23 cellular contexts compared by ENCODE assay signal in the genomic region with DNA sequence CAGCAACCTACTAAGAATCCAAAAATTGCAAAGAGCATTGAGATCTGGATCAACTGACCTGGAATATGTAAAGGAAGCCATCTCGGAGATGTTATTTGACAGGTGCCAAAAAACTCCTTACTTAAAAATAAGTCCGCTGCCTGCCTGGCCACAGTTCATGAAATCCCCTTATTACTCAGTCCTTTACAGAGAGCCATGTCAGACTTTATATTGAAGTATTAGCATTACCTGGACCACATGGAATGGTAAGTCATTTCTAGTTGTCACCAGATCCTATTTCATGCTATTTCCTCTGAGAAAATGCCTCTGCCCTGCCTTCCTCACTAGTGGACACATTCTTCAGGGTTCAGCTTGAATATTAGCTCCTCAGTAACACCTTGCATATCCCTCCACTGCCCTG.
"Had no signal": no experiment of that assay in that cellular context is flagged by ENCODE, and none has a peak within 500 bp of the region (broad histone marks: within the 10 kb centered on the region; RNA-seq: fewer than 3 reads in every experiment).

No MANE protein-coding gene starts in this region.

- H3K27ac ChIP-seq: neural progenitor cell, ovary, parathyroid adenoma, psoas muscle, right lobe of liver, sigmoid colon, stomach, thoracic aorta, thyroid gland, tibial nerve, upper lobe of left lung, vagina had no signal

- DNase-seq: occipital lobe; ovary; posterior cingulate gyrus; psoas muscle; right cardiac atrium; right lobe of liver; sigmoid colon; small intestine; stimulated activated CD4-positive, alpha-beta T cell treated with anti-CD3 and anti-CD28 coated beads, Interleukin-15, amount 100 ng/mL, for 24 hours; stimulated activated CD4-positive, alpha-beta T cell treated with anti-CD3 and anti-CD28 coated beads, Interleukin-2, amount 100 ng/mL, for 24 hours; stimulated activated CD4-positive, alpha-beta T cell treated with anti-CD3 and anti-CD28 coated beads, Interleukin-2, amount 100 ng/mL, for 48 hours; stimulated activated CD4-positive, alpha-beta T cell treated with anti-CD3 and anti-CD28 coated beads, Interleukin-4, amount 100 ng/mL, for 24 hours; stimulated activated naive B cell treated with anti-CD40 and anti-IgM and Interleukin-4, amounts not matched to agents 10 μg/mL and 1 μg/mL and 100 μg/mL, for 72 hours; stimulated activated naive CD4-positive, alpha-beta T cell treated with Interleukin-2 at 50 U/mL for 16 hours; stomach; thyroid gland; trophoblast cell; upper lobe of left lung had no signal

- ATAC-seq: psoas muscle, right cardiac atrium, right lobe of liver had no signal
